In genomic region chr2:170783549-170783948, GRCh38 we compare ENCODE assay signal across 37 cellular contexts. TPM values are rescaled to one million over a fixed set of nuclear protein-coding genes. Genes with fewer than 3 reads are reported as not detected.
"Had no signal": no experiment of that assay in that cellular context is flagged by ENCODE, and none has a peak within 500 bp of the region (broad histone marks: within the 10 kb centered on the region; RNA-seq: fewer than 3 reads in every experiment).

No MANE protein-coding gene starts in this region.

- H3K36me3 ChIP-seq: adrenal gland, ascending aorta, brain microvascular endothelial cell, breast epithelium, cardiac muscle cell had no signal

- H3K4me3 ChIP-seq: adrenal gland, ascending aorta, body of pancreas, breast epithelium, cardiac muscle cell had no signal

- H3K4me1 ChIP-seq: adrenal gland, ascending aorta, body of pancreas, breast epithelium had no signal

- ATAC-seq: activated naive CD4-positive, alpha-beta T cell treated with anti-CD3 and anti-CD28 coated beads, Interleukin-2, amount 50 U/mL, for 72 hours; activated naive CD8-positive, alpha-beta T cell treated with anti-CD3 and anti-CD28 coated beads, Interleukin-2, amount 50 U/mL, for 24 hours; activated T-cell treated with anti-CD3 and anti-CD28 coated beads, Interleukin-2, amount 50 U/mL, for 4 hours; activated T-cell treated with anti-CD3 and anti-CD28 coated beads, Interleukin-2, amount 50 U/mL, for 72 hours; activated T-helper 17 cell treated with anti-CD3 and anti-CD28 coated beads, Interleukin-2, amount 50 U/mL, for 72 hours; body of pancreas had no signal

- H3K27me3 ChIP-seq: adrenal gland, ascending aorta, body of pancreas, breast epithelium, cardiac muscle cell had no signal

- FAIRE-seq: astrocyte, bronchial epithelial cell had no signal

- H3K27ac ChIP-seq: adrenal gland, ascending aorta, body of pancreas, brain microvascular endothelial cell, breast epithelium, cardiac muscle cell had no signal

- DNase-seq: activated effector memory CD4-positive, alpha-beta T cell treated with anti-CD3 and anti-CD28 coated beads, Interleukin-2, amount 50 U/mL, for 16 hours; activated effector memory CD4-positive, alpha-beta T cell treated with Interleukin-2 at 50 U/mL for 16 hours; activated gamma-delta T cell; activated gamma-delta T cell treated with Interleukin-2 at 50 U/mL for 16 hours; activated naive CD4-positive, alpha-beta T cell; activated naive CD4-positive, alpha-beta T cell treated with anti-CD3 and anti-CD28 coated beads for 36 hours; activated naive CD4-positive, alpha-beta T cell treated with anti-CD3 and anti-CD28 coated beads, Interleukin-2, amount 10 ng/mL, durations not matched to agents 7 days and 5 days; activated naive CD4-positive, alpha-beta T cell treated with anti-CD3 and anti-CD28 coated beads, Interleukin-2, amount 50 U/mL, for 16 hours; activated naive CD4-positive, alpha-beta T cell treated with Interleukin-2 at 50 U/mL for 16 hours; activated naive CD8-positive, alpha-beta T cell treated with anti-CD3 and anti-CD28 coated beads for 36 hours; activated naive CD8-positive, alpha-beta T cell treated with anti-CD3 and anti-CD28 coated beads, Interleukin-2, amount 10 ng/mL, durations not matched to agents 7 days and 5 days; activated naive CD8-positive, alpha-beta T cell treated with anti-CD3 and anti-CD28 coated beads, Interleukin-2, amount 50 U/mL, for 24 hours; activated T-cell treated with anti-CD3 and anti-CD28 coated beads, Interleukin-2, amount 50 U/mL, for 24 hours; activated T-cell treated with anti-CD3 and anti-CD28 coated beads, Interleukin-2, amount 50 U/mL, for 4 hours; activated T-cell treated with anti-CD3 and anti-CD28 coated beads, Interleukin-2, amount 50 U/mL, for 48 hours; activated T-cell treated with anti-CD3 and anti-CD28 coated beads, Interleukin-2, amount 50 U/mL, for 72 hours; adrenal gland; amniotic stem cell; amygdala; anterior cingulate cortex; aorta; body of pancreas; brain microvascular endothelial cell; caudate nucleus; central memory CD4-positive, alpha-beta T cell; cerebellar nuclear complex had no signal

- H3K9me3 ChIP-seq: adrenal gland, ascending aorta, body of pancreas, breast epithelium had no signal

RNA-seq across cellular contexts. Expression of gene ERICH2, which starts 13.4 kb away (rescaled TPM):
- total RNA-seq: activated naive CD4-positive, alpha-beta T cell treated with anti-CD3 and anti-CD28 coated beads for 36 hours; activated naive CD4-positive, alpha-beta T cell treated with anti-CD3 and anti-CD28 coated beads, Interleukin-2, amount 50 U/mL, for 72 hours; activated naive CD8-positive, alpha-beta T cell treated with anti-CD3 and anti-CD28 coated beads, Interleukin-2, amount 10 ng/mL, durations not matched to agents 7 days and 5 days; activated T-cell treated with anti-CD3 and anti-CD28 coated beads, Interleukin-2, amount 50 U/mL, for 4 hours; activated T-helper 1 cell treated with anti-CD3 and anti-CD28 coated beads, Interleukin-12 subunit alpha, Interleukin-12 subunit beta, Interleukin-2, Interleukin-4 antibody, amounts not matched to agents 30 ng/mL and 10 ng/mL and 1 ng/mL, durations not matched to agents 14 hours and 24 hours and 36 hours; activated T-helper 17 cell treated with anti-CD3 and anti-CD28 coated beads, Interleukin-2, amount 50 U/mL, for 72 hours; activated T-helper 2 cell treated with anti-CD3 and anti-CD28 coated beads, Interferon-gamma antibody, Interleukin-2, Interleukin-4, amounts not matched to agents 10 μg/mL and 5 μg/mL and 100 μg/mL, durations not matched to agents 14 hours and 24 hours and 36 hours; ascending aorta; body of pancreas; cerebellum had no signal

RNA-seq across cellular contexts. Expression of gene GAD1, which starts 33.1 kb away (rescaled TPM):
- total RNA-seq: body of pancreas, chondrocyte had no signal
